ENCODE assay signal across 25 cellular contexts in the genomic region with DNA sequence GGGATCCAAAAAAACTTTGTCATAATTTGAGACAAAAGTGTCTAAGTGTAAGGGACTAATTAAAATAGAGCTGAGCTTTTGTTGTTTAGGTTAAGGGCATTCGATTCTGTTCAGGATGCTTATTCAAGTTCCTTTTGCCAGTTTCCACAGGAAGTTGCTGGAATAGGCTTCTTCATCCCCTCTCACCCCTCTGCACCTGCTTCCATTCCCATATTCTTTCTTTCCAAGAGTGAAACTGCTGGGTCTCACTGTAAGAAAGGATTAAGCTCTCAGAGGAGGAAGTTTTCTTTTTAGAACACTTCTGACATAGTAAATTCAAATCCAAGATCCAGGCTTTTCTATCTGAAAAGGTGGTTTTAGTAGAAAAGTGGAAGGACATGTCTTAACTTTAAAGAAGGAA.
A peak's percentile ranks its signal among the peaks of the same experiment; 100 is the strongest.
DNase-seq lines count a peak whose midpoint lies in the region; ATAC-seq, FAIRE-seq and TF ChIP-seq lines count a peak whose summit lies in the region.
"Had no signal": no experiment of that assay in that cellular context is flagged by ENCODE, and none has a peak within 500 bp of the region (broad histone marks: within the 10 kb centered on the region; RNA-seq: fewer than 3 reads in every experiment).

No MANE protein-coding gene starts in this region.

- no peaks in the 10 kb centered on the region for H4K20me1 ChIP-seq in endothelial cell of umbilical vein (replicated peaks; ENCODE audit: control insufficient read depth, extremely low read depth, insufficient read depth, low read length)

- peak overlapping the region; percentile 16 for H3K4me3 Mint-ChIP-seq in Calu3 (ENCODE audit: low read depth, unreplicated experiment)
- H3K4me3 Mint-ChIP-seq: CD4-positive, alpha-beta T cell; central memory CD8-positive, alpha-beta T cell; naive thymus-derived CD4-positive, alpha-beta T cell had no signal

- DNase-seq in Calu3, result no peak
- peak; percentile 59 for DNase-seq in endothelial cell of umbilical vein (ENCODE audit: low read depth, low spot score)
- no peak for DNase-seq in pancreas
- no peak for DNase-seq in foreskin keratinocyte
- no peak for DNase-seq in HAP-1 (ENCODE audit: low spot score in 2 of 2)
- DNase-seq in Peyer's patch, result no peak
- DNase-seq: activated CD4-positive, alpha-beta T cell treated with anti-CD3 and anti-CD28 coated beads for 4 hours; activated gamma-delta T cell; amniotic stem cell; CD4-positive, alpha-beta T cell; effector CD8-positive, alpha-beta T cell; head of caudate nucleus; lower lobe of right lung; naive thymus-derived CD4-positive, alpha-beta T cell; NCI-H1048; NCI-H2081; NCI-H446 treated with DMSO at 0.1 percent for 48 hours; RPMI8226; stimulated activated CD4-positive, alpha-beta T cell treated with anti-CD3 and anti-CD28 coated beads, Interleukin-2, amount 100 ng/mL, for 48 hours; stomach had no signal

- H3K36me3 ChIP-seq in endothelial cell of umbilical vein (ENCODE audit: control insufficient read depth in 2 of 2, extremely low read depth in 1 of 2, insufficient read depth in 2 of 2, low read length in 2 of 2) (no peaks in the 10 kb centered on the region), pancreas (no peaks in the 10 kb centered on the region), HAP-1 (replicated peaks) (no peaks in the 10 kb centered on the region), Peyer's patch (no peaks in the 10 kb centered on the region)

- H3K4me3 ChIP-seq in endothelial cell of umbilical vein (replicated peaks in 1 of 3; ENCODE audit: insufficient read depth in 1 of 3, low read depth in 1 of 3, low read length in 3 of 3) (peak overlapping the region in 1 of 3 experiments; percentile 14), pancreas (no peak overlapping the region), HAP-1 (no peak overlapping the region), Peyer's patch (no peak overlapping the region)
- H3K4me3 ChIP-seq: lower lobe of right lung, skin epidermis, stomach had no signal

- no peaks in the 10 kb centered on the region for H3K9me3 ChIP-seq in endothelial cell of umbilical vein (replicated peaks; ENCODE audit: control insufficient read depth, insufficient read depth, low read length)
- no peaks in the 10 kb centered on the region for H3K9me3 ChIP-seq in pancreas
- no peaks in the 10 kb centered on the region for H3K9me3 ChIP-seq in HAP-1
- H3K9me3 ChIP-seq in Peyer's patch, result no peaks in the 10 kb centered on the region
- H3K9me3 ChIP-seq: lower lobe of right lung, stomach had no signal

- ATAC-seq in SK-N-SH treated with all-trans-retinoic acid at 6 μM for 48 hours, result peak; percentile 18; the same call in 2 of the 3 replicates
- ATAC-seq in pancreas, result peak in 3 of 4 donors; percentile 30 to 73 (median 68)
- ATAC-seq in foreskin keratinocyte, result no peak
- no peak for ATAC-seq in GM18907 (IDR thresholded peaks at IDR 0.05; ENCODE audit: unreplicated experiment)
- ATAC-seq: lower lobe of right lung; naive thymus-derived CD4-positive, alpha-beta T cell had no signal

- peaks cover 38% of the 10 kb centered on the region for H3K4me1 Mint-ChIP-seq in Calu3 (ENCODE audit: low read depth, unreplicated experiment)
- H3K4me1 Mint-ChIP-seq: central memory CD8-positive, alpha-beta T cell had no signal

- H3K9ac ChIP-seq in endothelial cell of umbilical vein (replicated peaks; ENCODE audit: extremely low read depth, insufficient read depth, low read length), result peak overlapping the region; percentile 15
- H3K9ac ChIP-seq: KMS-11 had no signal

- H3K36me3 Mint-ChIP-seq in Calu3 (ENCODE audit: insufficient read depth, unreplicated experiment), result no peaks in the 10 kb centered on the region

- no peak for FAIRE-seq in endothelial cell of umbilical vein (lab: Jason Lieb, UNC)
- FAIRE-seq in pancreas (lab: Jason Lieb, UNC), result no peak

- H3K27ac Mint-ChIP-seq in Calu3 (ENCODE audit: unreplicated experiment), result peak overlapping the region; percentile 88
- H3K27ac Mint-ChIP-seq: CD4-positive, alpha-beta T cell; naive thymus-derived CD4-positive, alpha-beta T cell had no signal

- TF ChIP-seq CTCF in Calu3 (IDR thresholded peaks at IDR 0.05; ENCODE audit: unreplicated experiment), result no peak
- no peak for TF ChIP-seq CTCF in endothelial cell of umbilical vein (IDR thresholded peaks at IDR 0.05; ENCODE audit: extremely low read depth in 1 of 2, insufficient read depth in 1 of 2, low read depth in 1 of 2, low read length in 2 of 2)
- TF ChIP-seq CTCF in pancreas (IDR thresholded peaks at IDR 0.05), result no peak
- TF ChIP-seq CTCF in foreskin keratinocyte (conservative IDR thresholded peaks at IDR 0.05), result no peak
- no peak for TF ChIP-seq CTCF in Peyer's patch (IDR thresholded peaks at IDR 0.05)

- no peaks in the 10 kb centered on the region for H3K9me3 Mint-ChIP-seq in Calu3 (ENCODE audit: low read depth, unreplicated experiment)
- H3K9me3 Mint-ChIP-seq: CD4-positive, alpha-beta T cell; central memory CD8-positive, alpha-beta T cell; naive thymus-derived CD4-positive, alpha-beta T cell had no signal

- peak overlapping the region; percentile 78 for H3K4me2 ChIP-seq in endothelial cell of umbilical vein (ENCODE audit: insufficient read depth, low read length)
- H3K4me2 ChIP-seq: KMS-11 had no signal

- peak overlapping the region; percentile 73 for H3K27ac ChIP-seq in endothelial cell of umbilical vein (ENCODE audit: insufficient read depth, low read depth, low read length)
- peak overlapping the region in 2 of 4 donors; percentile 57 to 65 for H3K27ac ChIP-seq in pancreas
- no peak overlapping the region for H3K27ac ChIP-seq in foreskin keratinocyte
- no peak overlapping the region for H3K27ac ChIP-seq in Peyer's patch
- H3K27ac ChIP-seq: KMS-11, lower lobe of right lung, stomach had no signal

- POLR2A ChIA-PET in endothelial cell of umbilical vein (lab: Charles Lee), result no interaction called here

- H3K27me3 ChIP-seq in endothelial cell of umbilical vein (ENCODE audit: control insufficient read depth in 2 of 2, insufficient read depth in 2 of 2, low read length in 2 of 2), result no peaks in the 10 kb centered on the region
- no peaks in the 10 kb centered on the region for H3K27me3 ChIP-seq in pancreas
- H3K27me3 ChIP-seq in foreskin keratinocyte, result no peaks in the 10 kb centered on the region
- no peaks in the 10 kb centered on the region for H3K27me3 ChIP-seq in HAP-1 (ENCODE audit: low read depth)
- H3K27me3 ChIP-seq in Peyer's patch, result no peaks in the 10 kb centered on the region
- H3K27me3 ChIP-seq: stomach had no signal

- dilution Hi-C loops in endothelial cell of umbilical vein (cut with MboI; ENCODE audit: extremely low pct_ligation_motif_present, low sequenced_read_pairs), result no loop called here

- H3K79me2 ChIP-seq in endothelial cell of umbilical vein (ENCODE audit: control insufficient read depth, insufficient read depth, low read length), result no peaks in the 10 kb centered on the region

- no peaks in the 10 kb centered on the region for H3K27me3 Mint-ChIP-seq in Calu3 (ENCODE audit: unreplicated experiment)
- H3K27me3 Mint-ChIP-seq: CD4-positive, alpha-beta T cell; central memory CD8-positive, alpha-beta T cell; naive thymus-derived CD4-positive, alpha-beta T cell had no signal

- peaks cover 16% of the 10 kb centered on the region for H3K4me1 ChIP-seq in endothelial cell of umbilical vein (ENCODE audit: control insufficient read depth, extremely low read depth, insufficient read depth, low read length)
- peaks cover 5 to 17% (median 11%) of the 10 kb centered on the region in 3 donors for H3K4me1 ChIP-seq in pancreas
- H3K4me1 ChIP-seq in foreskin keratinocyte, result peaks cover 6% of the 10 kb centered on the region
- H3K4me1 ChIP-seq in HAP-1, result peaks cover 17% of the 10 kb centered on the region
- H3K4me1 ChIP-seq in Peyer's patch, result no peaks in the 10 kb centered on the region
- H3K4me1 ChIP-seq: lower lobe of right lung had no signal

- WGBS in pancreas, 2 donors, result 25 to 35% methylated on average over 1 of the region's 1 CpG

- CTCF ChIA-PET in Calu3 (lab: Charles Lee) (interaction anchor here (0.7 to 1.8 kb wide), 4 partner anchors 62 to 422 kb away, joined by 4 to 7 read pairs (median 6); a partner anchor contains a TSS), endothelial cell of umbilical vein (lab: Charles Lee) (interaction anchor here (0.7 to 2.5 kb wide), 9 partner anchors 9 to 503 kb away, joined by 3 to 15 read pairs (median 4); a partner anchor contains a TSS)

- no peak overlapping the region for H2AFZ ChIP-seq in endothelial cell of umbilical vein (ENCODE audit: low read depth, low read length)

- TF ChIP-seq POLR2A in endothelial cell of umbilical vein (IDR thresholded peaks at IDR 0.05; ENCODE audit: low read depth, low read length), result no peak
- no peak for TF ChIP-seq POLR2A in Peyer's patch (IDR thresholded peaks at IDR 0.05)

- in situ Hi-C loops in HAP-1 (cut with MboI; ENCODE audit: low sequenced_read_pairs), result no loop called here

- no peaks in the 10 kb centered on the region for H3K9me1 ChIP-seq in endothelial cell of umbilical vein (replicated peaks; ENCODE audit: control insufficient read depth, extremely low read depth, insufficient read depth, low read length)

- intact Hi-C loops in Calu3 (cut with micrococcal nuclease; ENCODE audit: unreplicated experiment), result no loop called here
- intact Hi-C loops in endothelial cell of umbilical vein (cut with micrococcal nuclease), result no loop called here
- intact Hi-C loops in pancreas (cut with DNase I), result no loop called here

- BruUV-seq in Calu3 (replicated peaks; lab: Mats Ljungman, UMichigan) (no TSS peak), endothelial cell of umbilical vein (replicated peaks; lab: Mats Ljungman, UMichigan) (no TSS peak)

TF ChIP-seq in SK-N-SH treated with all-trans-retinoic acid at 6 μM for 48 hours, 23 proteins besides CTCF, POLR2A, EP300 and RAD21 (continues in another document):
- TF ChIP-seq CSDC2 (CRISPR knock-in tag; IDR thresholded peaks at IDR 0.05), result no peak

TF ChIP-seq in endothelial cell of umbilical vein, 7 proteins besides CTCF, POLR2A, EP300 and RAD21:
- TF ChIP-seq EZH2 (IDR thresholded peaks at IDR 0.05; ENCODE audit: borderline replicate concordance, low read depth, low read length, severe bottlenecking), result no peak
- no peak for TF ChIP-seq POLR2AphosphoS5 (IDR thresholded peaks at IDR 0.05; ENCODE audit: insufficient read depth, low read depth, low read length)
- TF ChIP-seq MYC (IDR thresholded peaks at IDR 0.05; ENCODE audit: low read depth, low read length), result no peak
- TF ChIP-seq GATA2 (IDR thresholded peaks at IDR 0.05; ENCODE audit: insufficient read depth, insufficient read length, low read depth, low read length), result no peak
- TF ChIP-seq JUN (IDR thresholded peaks at IDR 0.05; ENCODE audit: borderline replicate concordance, insufficient read depth, insufficient read length, low read depth), result no peak
- TF ChIP-seq, protein P1, sequence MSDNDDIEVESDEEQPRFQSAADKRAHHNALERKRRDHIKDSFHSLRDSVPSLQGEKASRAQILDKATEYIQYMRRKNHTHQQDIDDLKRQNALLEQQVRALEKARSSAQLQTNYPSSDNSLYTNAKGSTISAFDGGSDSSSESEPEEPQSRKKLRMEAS (IDR thresholded peaks at IDR 0.05; ENCODE audit: insufficient read depth, insufficient read length), result no peak
- TF ChIP-seq FOS (IDR thresholded peaks at IDR 0.05; ENCODE audit: borderline replicate concordance, insufficient read depth, low read length), result no peak

Comparison
In these comparisons a context has a peak if more than half of its experiments do, and no peak if none do; other contexts are left out.
1. ATAC-seq: peak in SK-N-SH treated with all-trans-retinoic acid at 6 μM for 48 hours (single experiment) and pancreas (3 of 4); none in foreskin keratinocyte (single experiment) and GM18907 (single experiment).